In the genomic region with DNA sequence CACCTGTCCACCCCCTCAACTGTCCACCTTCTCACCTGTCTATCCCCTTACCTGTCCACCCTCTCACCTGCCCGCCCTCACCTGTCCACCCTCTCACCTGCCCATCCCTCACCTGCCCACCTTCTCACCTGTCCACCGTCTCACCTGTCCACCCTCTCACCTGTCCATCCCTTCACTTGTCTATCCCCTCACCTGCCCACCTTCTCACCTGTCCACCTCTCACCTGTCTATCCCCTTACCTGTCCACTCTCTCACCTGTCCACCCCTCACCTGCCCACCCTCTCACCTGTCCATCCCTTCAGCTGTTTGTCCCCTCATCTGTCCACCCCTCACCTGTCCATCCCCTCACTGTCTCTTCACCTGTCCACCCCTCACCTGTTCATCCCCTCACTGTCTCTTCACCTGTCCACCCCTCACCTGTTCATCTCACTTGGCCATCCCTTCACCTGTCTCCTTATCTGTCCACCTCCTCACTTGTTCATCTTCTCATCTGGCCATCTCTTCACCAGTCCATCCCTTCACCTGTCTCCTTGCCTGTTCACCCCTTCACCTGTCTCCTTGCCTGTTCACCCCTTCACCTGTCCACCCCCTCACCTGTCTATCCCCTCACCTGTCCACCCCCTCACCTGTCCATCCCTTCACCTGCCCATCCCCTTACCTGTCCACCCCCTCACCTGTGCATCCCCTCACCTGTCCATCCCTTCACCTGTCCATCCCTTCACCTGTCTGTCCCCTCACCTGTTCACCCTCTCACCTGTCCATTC, we compare ENCODE assay signal across 1 cellular context.
TF ChIP-seq lines count a peak whose summit lies in the region.

No MANE protein-coding gene starts in this region.

TF ChIP-seq in HepG2, 621 proteins besides CTCF, POLR2A, EP300 and RAD21:
- TF ChIP-seq PPARG (CRISPR knock-in tag; conservative IDR thresholded peaks at IDR 0.05) (no peak), ZEB1 (IDR thresholded peaks at IDR 0.05; ENCODE audit: insufficient replicate concordance, low read depth) (peak; percentile 70), NCOA2 (CRISPR knock-in tag; IDR thresholded peaks at IDR 0.05) (no peak)
- TF ChIP-seq, protein P1, sequence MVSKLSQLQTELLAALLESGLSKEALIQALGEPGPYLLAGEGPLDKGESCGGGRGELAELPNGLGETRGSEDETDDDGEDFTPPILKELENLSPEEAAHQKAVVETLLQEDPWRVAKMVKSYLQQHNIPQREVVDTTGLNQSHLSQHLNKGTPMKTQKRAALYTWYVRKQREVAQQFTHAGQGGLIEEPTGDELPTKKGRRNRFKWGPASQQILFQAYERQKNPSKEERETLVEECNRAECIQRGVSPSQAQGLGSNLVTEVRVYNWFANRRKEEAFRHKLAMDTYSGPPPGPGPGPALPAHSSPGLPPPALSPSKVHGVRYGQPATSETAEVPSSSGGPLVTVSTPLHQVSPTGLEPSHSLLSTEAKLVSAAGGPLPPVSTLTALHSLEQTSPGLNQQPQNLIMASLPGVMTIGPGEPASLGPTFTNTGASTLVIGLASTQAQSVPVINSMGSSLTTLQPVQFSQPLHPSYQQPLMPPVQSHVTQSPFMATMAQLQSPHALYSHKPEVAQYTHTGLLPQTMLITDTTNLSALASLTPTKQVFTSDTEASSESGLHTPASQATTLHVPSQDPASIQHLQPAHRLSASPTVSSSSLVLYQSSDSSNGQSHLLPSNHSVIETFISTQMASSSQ (IDR thresholded peaks at IDR 0.05; ENCODE audit: low read depth) = no peak
- TF ChIP-seq, protein P1 (CRISPR knock-in tag; IDR thresholded peaks at IDR 0.05; ENCODE audit: borderline replicate concordance) = no peak
